In the genomic region with DNA sequence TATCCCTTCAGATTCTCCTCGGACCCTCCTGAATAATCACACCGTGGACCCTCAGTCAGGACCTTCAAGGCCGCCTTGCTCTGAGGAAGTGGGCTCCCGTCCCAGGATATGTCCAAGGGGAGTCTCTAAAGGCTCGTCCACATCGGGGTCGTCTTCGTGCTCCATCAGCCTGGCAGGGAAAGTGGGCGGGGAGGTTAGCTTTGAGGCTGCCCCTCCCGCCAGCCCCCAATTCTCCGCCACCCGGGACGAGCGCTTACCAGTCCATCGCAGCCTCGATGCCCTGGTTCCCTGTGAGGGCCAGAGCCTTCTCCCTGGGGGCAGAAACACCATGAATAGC, we compare ENCODE assay signal across 8 cellular contexts. TPM values are rescaled to one million over a fixed set of nuclear protein-coding genes. Genes with fewer than 3 reads are reported as not detected.
A peak's percentile ranks its signal among the peaks of the same experiment; 100 is the strongest.
DNase-seq lines count a peak whose midpoint lies in the region; ATAC-seq and TF ChIP-seq lines count a peak whose summit lies in the region.

No MANE protein-coding gene starts in this region.

- peak overlapping the region; percentile 87 to 96 (median 93) for H3K27ac ChIP-seq in BLaER1 treated with 17β-estradiol and CSF1 and Interleukin-3, amounts not matched to agents 10 nM and 100 nM
- H3K27ac ChIP-seq in KMS-11 (peak overlapping the region; percentile 14; the same call in 1 of the 2 replicates), coronary artery (peak overlapping the region; percentile 84 to 89)

- peak overlapping the region; percentile 92 to 98 (median 97) for H3K9ac ChIP-seq in BLaER1 treated with 17β-estradiol and CSF1 and Interleukin-3, amounts not matched to agents 10 nM and 100 nM
- H3K9ac ChIP-seq in KMS-11, result peak overlapping the region; percentile 64; the same call in 1 of the 2 replicates

- peak overlapping the region; percentile 85 to 94 for H3K27ac Mint-ChIP-seq in natural killer cell treated with Interleukin-12 subunit alpha and Interleukin-12 subunit beta and Interleukin-15 and Interleukin-18, amount 100 ng/mL, for 72 hours

- no peak for DNase-seq in coronary artery (ENCODE audit: low spot score)
- DNase-seq in natural killer cell treated with Interleukin-12 subunit alpha and Interleukin-12 subunit beta and Interleukin-15 and Interleukin-18, amount 100 ng/mL, for 72 hours (ENCODE audit: low spot score), result no peak
- no peak for DNase-seq in NCI-H748 (lab: John Stamatoyannopoulos, UW; ENCODE audit: unreplicated experiment)
- no peak for DNase-seq in GM03348 (ENCODE audit: low spot score)
- DNase-seq in effector CD8-positive, alpha-beta T cell (lab: John Stamatoyannopoulos, UW), result no peak

- ATAC-seq in natural killer cell treated with Interleukin-12 subunit alpha and Interleukin-12 subunit beta and Interleukin-15 and Interleukin-18, amount 100 ng/mL, for 72 hours, result peak in 1 of 2 donors; percentile 11
- ATAC-seq in HG03159 (IDR thresholded peaks at IDR 0.05; ENCODE audit: unreplicated experiment), result no peak

- H3K9me3 Mint-ChIP-seq in natural killer cell treated with Interleukin-12 subunit alpha and Interleukin-12 subunit beta and Interleukin-15 and Interleukin-18, amount 100 ng/mL, for 72 hours, result no peaks in the 10 kb centered on the region

- peak overlapping the region; percentile 71 to 97 (median 92) for H3K4me2 ChIP-seq in BLaER1 treated with 17β-estradiol and CSF1 and Interleukin-3, amounts not matched to agents 10 nM and 100 nM
- peak overlapping the region; percentile 94 for H3K4me2 ChIP-seq in KMS-11

- H3K27me3 ChIP-seq in BLaER1 treated with 17β-estradiol and CSF1 and Interleukin-3, amounts not matched to agents 10 nM and 100 nM, result no peaks in the 10 kb centered on the region
- H3K27me3 ChIP-seq in KMS-11 (ENCODE audit: insufficient read depth, low read depth), result no peaks in the 10 kb centered on the region

- peaks cover 15% of the 10 kb centered on the region for H3K79me2 ChIP-seq in KMS-11 (ENCODE audit: insufficient read depth, low read depth)

- H2AFZ ChIP-seq in KMS-11 (ENCODE audit: low read depth), result peak overlapping the region; percentile 95; the same call in 1 of the 2 replicates

- H3K36me3 Mint-ChIP-seq in natural killer cell treated with Interleukin-12 subunit alpha and Interleukin-12 subunit beta and Interleukin-15 and Interleukin-18, amount 100 ng/mL, for 72 hours, result peaks cover 22% of the 10 kb centered on the region

- H4K20me1 ChIP-seq in BLaER1 treated with 17β-estradiol and CSF1 and Interleukin-3, amounts not matched to agents 10 nM and 100 nM, result peaks cover 0 to 28% (median 16%) of the 10 kb centered on the region in 11 experiments; a peak in 11 of 22 replicates
- H4K20me1 ChIP-seq in KMS-11 (ENCODE audit: insufficient read depth), result no peaks in the 10 kb centered on the region

- H3K4me1 Mint-ChIP-seq in natural killer cell treated with Interleukin-12 subunit alpha and Interleukin-12 subunit beta and Interleukin-15 and Interleukin-18, amount 100 ng/mL, for 72 hours (ENCODE audit: low read depth in 2 of 2), result peaks cover 28 to 30% of the 10 kb centered on the region in 2 donors

- peak overlapping the region; percentile 81 to 99 (median 97) for H3K4me3 ChIP-seq in BLaER1 treated with 17β-estradiol and CSF1 and Interleukin-3, amounts not matched to agents 10 nM and 100 nM
- H3K4me3 ChIP-seq in KMS-11 (IDR thresholded peaks at IDR 0.05; ENCODE audit: insufficient read depth, low read depth, low read length), result no peak overlapping the region
- H3K4me3 ChIP-seq in coronary artery, result peak overlapping the region; percentile 87

- H3K36me3 ChIP-seq in BLaER1 treated with 17β-estradiol and CSF1 and Interleukin-3, amounts not matched to agents 10 nM and 100 nM, result peaks cover 45 to 49% (median 48%) of the 10 kb centered on the region in 11 experiments
- no peaks in the 10 kb centered on the region for H3K36me3 ChIP-seq in KMS-11 (ENCODE audit: insufficient read depth)

- H3K9me3 ChIP-seq in BLaER1 treated with 17β-estradiol and CSF1 and Interleukin-3, amounts not matched to agents 10 nM and 100 nM (replicated peaks in 1 of 11), result no peaks in the 10 kb centered on the region

- no peaks in the 10 kb centered on the region for H3K27me3 Mint-ChIP-seq in natural killer cell treated with Interleukin-12 subunit alpha and Interleukin-12 subunit beta and Interleukin-15 and Interleukin-18, amount 100 ng/mL, for 72 hours

- H3K4me1 ChIP-seq in BLaER1 treated with 17β-estradiol and CSF1 and Interleukin-3, amounts not matched to agents 10 nM and 100 nM, result peaks cover 39 to 57% (median 52%) of the 10 kb centered on the region in 10 experiments
- peaks cover 22% of the 10 kb centered on the region for H3K4me1 ChIP-seq in KMS-11 (ENCODE audit: low read depth, poor library complexity, severe bottlenecking)

- H3K4me3 Mint-ChIP-seq in natural killer cell treated with Interleukin-12 subunit alpha and Interleukin-12 subunit beta and Interleukin-15 and Interleukin-18, amount 100 ng/mL, for 72 hours, result peak overlapping the region; percentile 89

- TF ChIP-seq CTCF in KMS-11 (conservative IDR thresholded peaks at IDR 0.05; ENCODE audit: low read depth, low read length) (no peak), coronary artery (IDR thresholded peaks at IDR 0.05) (no peak)

RNA-seq across cellular contexts. Expression of a gene that starts 0.5 kb away (rescaled TPM):
- 100 to 1,000 TPM in 1 of 2 donors, 10 to 100 TPM in 1; 91.1 to 124 TPM for total RNA-seq in natural killer cell treated with Interleukin-12 subunit alpha and Interleukin-12 subunit beta and Interleukin-15 and Interleukin-18, amount 100 ng/mL, for 72 hours

RNA-seq across cellular contexts. Expression of a gene that starts 6.3 kb away (rescaled TPM):
- 10 to 100 TPM; 20.9 to 33.7 TPM for total RNA-seq in natural killer cell treated with Interleukin-12 subunit alpha and Interleukin-12 subunit beta and Interleukin-15 and Interleukin-18, amount 100 ng/mL, for 72 hours

RNA-seq across cellular contexts. Expression of a gene that starts 6.9 kb away (rescaled TPM):
- 1 to 10 TPM; 6.1 to 8.8 TPM for total RNA-seq in natural killer cell treated with Interleukin-12 subunit alpha and Interleukin-12 subunit beta and Interleukin-15 and Interleukin-18, amount 100 ng/mL, for 72 hours

RNA-seq across cellular contexts. Expression of a gene that starts 10.9 kb away (rescaled TPM):
- total RNA-seq in natural killer cell treated with Interleukin-12 subunit alpha and Interleukin-12 subunit beta and Interleukin-15 and Interleukin-18, amount 100 ng/mL, for 72 hours, result under 1 TPM; 0.36 to 0.52 TPM

RNA-seq across cellular contexts. Expression of a gene that starts 13.3 kb away (rescaled TPM):
- total RNA-seq in natural killer cell treated with Interleukin-12 subunit alpha and Interleukin-12 subunit beta and Interleukin-15 and Interleukin-18, amount 100 ng/mL, for 72 hours, result 100 to 1,000 TPM in 1 of 2 donors, 10 to 100 TPM in 1; 30.0 to 121 TPM

Comparison
In these comparisons a context has a peak if more than half of its experiments do, and no peak if none do; other contexts are left out.
1. H3K27ac ChIP-seq: peak in every context shown above with its lines; median percentile 93 in BLaER1 treated with 17β-estradiol and CSF1 and Interleukin-3, amounts not matched to agents 10 nM and 100 nM; 86 in coronary artery; 14 in KMS-11.